Comparison of ENCODE assay signal across 2 cellular contexts in the genomic region with DNA sequence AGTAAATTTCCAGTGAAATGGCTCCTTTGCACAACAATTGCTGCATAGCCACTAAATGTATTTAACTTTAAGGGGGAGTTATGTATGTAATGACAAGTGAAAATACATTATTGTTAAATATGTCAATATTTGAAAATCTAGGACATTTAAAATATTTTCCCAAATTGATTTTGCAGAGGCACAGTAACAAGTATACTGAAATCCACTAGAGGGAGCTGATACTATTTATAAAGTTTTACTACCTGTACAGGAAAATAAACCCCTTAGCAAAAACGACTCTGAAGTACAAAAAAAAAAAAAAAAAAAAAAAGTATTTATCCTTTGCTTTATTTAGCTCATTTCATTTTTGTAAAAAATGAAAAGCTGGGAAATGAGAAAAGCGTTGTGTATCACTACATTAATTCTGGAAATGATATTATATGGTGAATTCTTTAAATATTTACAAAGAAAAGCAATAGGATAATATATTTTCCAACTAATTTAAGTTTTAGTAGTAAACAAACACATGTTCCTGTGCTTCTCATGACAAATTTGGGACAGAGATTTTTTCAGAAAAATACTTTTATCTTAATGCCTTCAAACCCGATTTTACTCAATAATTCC.
TF ChIP-seq lines count a peak whose summit lies in the region.

No MANE protein-coding gene starts in this region.

TF ChIP-seq in liver, 16 proteins besides CTCF, POLR2A, EP300 and RAD21 (continued from another document):
- no peak for TF ChIP-seq REST (IDR thresholded peaks at IDR 0.05)
- no peak for TF ChIP-seq ZBTB33 (IDR thresholded peaks at IDR 0.05)
- no peak for TF ChIP-seq HNF4G (IDR thresholded peaks at IDR 0.05)
- TF ChIP-seq EGR1 (IDR thresholded peaks at IDR 0.05; ENCODE audit: low read depth in 2 of 2) = no peak
- no peak for TF ChIP-seq RXRA (IDR thresholded peaks at IDR 0.05)
- no peak for TF ChIP-seq YY1 (IDR thresholded peaks at IDR 0.05)
- no peak for TF ChIP-seq GABPA (IDR thresholded peaks at IDR 0.05 in 1 of 2, conservative IDR thresholded peaks at IDR 0.05 in 1 of 2)
- TF ChIP-seq JUND (IDR thresholded peaks at IDR 0.05) = no peak

TF ChIP-seq in HepG2, 621 proteins besides CTCF, POLR2A, EP300 and RAD21 (continued from another document):
- TF ChIP-seq, protein P1, sequence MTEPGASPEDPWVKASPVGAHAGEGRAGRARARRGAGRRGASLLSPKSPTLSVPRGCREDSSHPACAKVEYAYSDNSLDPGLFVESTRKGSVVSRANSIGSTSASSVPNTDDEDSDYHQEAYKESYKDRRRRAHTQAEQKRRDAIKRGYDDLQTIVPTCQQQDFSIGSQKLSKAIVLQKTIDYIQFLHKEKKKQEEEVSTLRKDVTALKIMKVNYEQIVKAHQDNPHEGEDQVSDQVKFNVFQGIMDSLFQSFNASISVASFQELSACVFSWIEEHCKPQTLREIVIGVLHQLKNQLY (CRISPR knock-in tag; IDR thresholded peaks at IDR 0.05) = no peak
- TF ChIP-seq ZNF775 (CRISPR knock-in tag; IDR thresholded peaks at IDR 0.05; ENCODE audit: borderline replicate concordance) (no peak), ZNF83 (CRISPR knock-in tag; IDR thresholded peaks at IDR 0.05; ENCODE audit: borderline replicate concordance) (no peak), ZNF234 (CRISPR knock-in tag; conservative IDR thresholded peaks at IDR 0.05) (no peak), HES4 (CRISPR knock-in tag; IDR thresholded peaks at IDR 0.05; ENCODE audit: borderline replicate concordance) (no peak), TP53 (CRISPR knock-in tag; conservative IDR thresholded peaks at IDR 0.05) (no peak)
- TF ChIP-seq, protein P2, sequence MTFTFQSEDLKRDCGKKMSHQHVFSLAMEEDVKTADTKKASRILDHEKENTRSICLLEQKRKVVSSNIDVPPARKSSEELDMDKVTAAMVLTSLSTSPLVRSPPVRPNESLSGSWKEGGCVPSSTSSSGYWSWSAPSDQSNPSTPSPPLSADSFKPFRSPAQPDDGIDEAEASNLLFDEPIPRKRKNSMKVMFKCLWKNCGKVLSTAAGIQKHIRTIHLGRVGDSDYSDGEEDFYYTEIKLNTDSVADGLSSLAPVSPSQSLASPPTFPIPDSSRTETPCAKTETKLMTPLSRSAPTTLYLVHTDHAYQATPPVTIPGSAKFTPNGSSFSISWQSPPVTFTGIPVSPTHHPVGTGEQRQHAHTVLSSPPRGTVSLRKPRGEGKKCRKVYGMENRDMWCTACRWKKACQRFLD (CRISPR knock-in tag; IDR thresholded peaks at IDR 0.05; ENCODE audit: borderline replicate concordance) = no peak
